In the genomic region with DNA sequence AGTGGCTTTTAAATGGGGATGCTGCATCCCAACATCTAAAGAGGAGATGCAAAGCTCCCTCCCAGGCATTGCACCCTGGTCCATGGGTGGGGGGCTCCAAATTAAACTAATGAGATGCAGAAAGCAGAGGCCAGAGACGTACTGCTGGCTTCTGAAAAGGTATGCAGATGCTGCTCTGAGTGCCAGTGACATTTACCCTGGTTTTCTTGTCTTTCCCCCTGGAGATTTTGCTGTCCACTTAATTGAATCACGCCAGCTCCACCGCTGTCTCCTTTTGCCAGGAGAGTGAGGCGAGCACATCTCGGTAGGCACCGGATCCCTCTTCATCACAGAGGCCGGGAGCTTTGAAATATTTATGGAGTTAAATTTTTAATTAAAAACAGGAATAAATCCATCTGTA, we compare ENCODE assay signal across 27 cellular contexts.
"Had no signal": no experiment of that assay in that cellular context is flagged by ENCODE, and none has a peak within 500 bp of the region (broad histone marks: within the 10 kb centered on the region; RNA-seq: fewer than 3 reads in every experiment).

No MANE protein-coding gene starts in this region.

- DNase-seq: hypothalamus; immature natural killer cell; kidney; left colon; left lung; lower lobe of right lung; mammary epithelial cell; mesenchymal stem cell; naive thymus-derived CD8-positive, alpha-beta T cell; occipital lobe; right cardiac atrium; stimulated activated CD4-positive, alpha-beta T cell treated with anti-CD3 and anti-CD28 coated beads, Interleukin-12 subunit alpha, Interleukin-12 subunit beta, amount 100 ng/mL, for 4 hours; stimulated activated CD4-positive, alpha-beta T cell treated with anti-CD3 and anti-CD28 coated beads, Interleukin-15, amount 100 ng/mL, for 24 hours; stimulated activated CD4-positive, alpha-beta T cell treated with anti-CD3 and anti-CD28 coated beads, Interleukin-2, amount 100 ng/mL, for 24 hours; stimulated activated CD4-positive, alpha-beta T cell treated with anti-CD3 and anti-CD28 coated beads, Interleukin-4, amount 100 ng/mL, for 1 hour; stimulated activated naive B cell treated with anti-CD40 and anti-IgM and Interleukin-4, amounts not matched to agents 10 μg/mL and 1 μg/mL and 100 μg/mL, for 72 hours; stimulated activated naive CD8-positive, alpha-beta T cell treated with anti-CD3 and anti-CD28 coated beads, Interleukin-15, Interleukin-2, amounts not matched to agents 100 U/mL and 50 U/mL, for 24 hours; stomach; testis; thyroid gland; transverse colon; upper lobe of right lung had no signal

- H3K27ac Mint-ChIP-seq: immature natural killer cell; naive thymus-derived CD8-positive, alpha-beta T cell; nephron; stimulated activated naive B cell treated with anti-CD40 and anti-IgM and Interleukin-4, amounts not matched to agents 10 μg/mL and 1 μg/mL and 100 μg/mL, for 72 hours had no signal

- H3K4me1 Mint-ChIP-seq: immature natural killer cell; nephron; stimulated activated naive B cell treated with anti-CD40 and anti-IgM and Interleukin-4, amounts not matched to agents 10 μg/mL and 1 μg/mL and 100 μg/mL, for 72 hours had no signal

- H3K79me2 ChIP-seq: parathyroid adenoma had no signal

- H3K27ac ChIP-seq: left lung, lower lobe of right lung, neutrophil, parathyroid adenoma, skin epidermis, stomach, testis, thyroid gland, transverse colon, upper lobe of right lung had no signal

- H3K4me1 ChIP-seq: left lung, lower lobe of right lung, stomach, testis, thyroid gland, transverse colon, upper lobe of right lung had no signal

- H2AFZ ChIP-seq: parathyroid adenoma had no signal

- H3K4me3 Mint-ChIP-seq: immature natural killer cell; naive thymus-derived CD8-positive, alpha-beta T cell; nephron; neural crest cell; stimulated activated naive B cell treated with anti-CD40 and anti-IgM and Interleukin-4, amounts not matched to agents 10 μg/mL and 1 μg/mL and 100 μg/mL, for 72 hours had no signal

- H3K36me3 Mint-ChIP-seq: immature natural killer cell; stimulated activated naive B cell treated with anti-CD40 and anti-IgM and Interleukin-4, amounts not matched to agents 10 μg/mL and 1 μg/mL and 100 μg/mL, for 72 hours had no signal

- H3K9me3 Mint-ChIP-seq: immature natural killer cell; naive thymus-derived CD8-positive, alpha-beta T cell; nephron; neural crest cell; stimulated activated naive B cell treated with anti-CD40 and anti-IgM and Interleukin-4, amounts not matched to agents 10 μg/mL and 1 μg/mL and 100 μg/mL, for 72 hours had no signal

- H3K9me3 ChIP-seq: left lung, lower lobe of right lung, neutrophil, stomach, testis, thyroid gland, transverse colon, upper lobe of right lung had no signal

- ATAC-seq: left colon; left lung; lower lobe of right lung; naive thymus-derived CD8-positive, alpha-beta T cell; right cardiac atrium; stimulated activated naive B cell treated with anti-CD40 and anti-IgM and Interleukin-4, amounts not matched to agents 10 μg/mL and 1 μg/mL and 100 μg/mL, for 72 hours; stimulated activated naive CD8-positive, alpha-beta T cell treated with anti-CD3 and anti-CD28 coated beads, Interleukin-15, Interleukin-2, amounts not matched to agents 100 U/mL and 50 U/mL, for 24 hours; upper lobe of right lung had no signal

- H3K27me3 ChIP-seq: left lung, neutrophil, stomach, testis, thyroid gland, transverse colon, upper lobe of right lung had no signal

- H3K9ac ChIP-seq: parathyroid adenoma had no signal
